Comparison of ENCODE assay signal across 1 cellular context in genomic region chr1:70410604-70411359, GRCh38.
TF ChIP-seq lines count a peak whose summit lies in the region.

CTH (plus strand) TSS chr1:70411268; CDS start chr1:70411416, 148 bp downstream.

TF ChIP-seq in K562, 482 proteins besides CTCF, POLR2A, EP300 and RAD21 (continued from another document and continues in another):
- TF ChIP-seq ZNF609 (CRISPR knock-in tag; IDR thresholded peaks at IDR 0.05; ENCODE audit: borderline replicate concordance) (0 out of 2 replicates have a peak, but pooled peaks have one; percentile 74), AFF1 (IDR thresholded peaks at IDR 0.05; ENCODE audit: low read depth in 1 of 2, partially characterized antibody in 2 of 2) (peak; percentile 18 to 39), NRF1 (conservative IDR thresholded peaks at IDR 0.05 in 1 of 2, IDR thresholded peaks at IDR 0.05 in 1 of 2) (peak; percentile 86 to 89), ZBTB17 (CRISPR knock-in tag; IDR thresholded peaks at IDR 0.05) (peak; percentile 56; the same call in 1 of the 2 replicates), SPI1 (IDR thresholded peaks at IDR 0.05; ENCODE audit: borderline replicate concordance, low read depth, low read length) (no peak), GATA2 (CRISPR knock-in tag; IDR thresholded peaks at IDR 0.05) (no peak), CHD2 (IDR thresholded peaks at IDR 0.05; ENCODE audit: low read depth, low read length) (peak; percentile 46; the same call in 1 of the 2 replicates), ATF3 (IDR thresholded peaks at IDR 0.05) (peak; percentile 84), ATF3 (CRISPR knock-in tag; conservative IDR thresholded peaks at IDR 0.05) (peak; percentile 29; the same call in 1 of the 2 replicates), ZNF561 (CRISPR knock-in tag; conservative IDR thresholded peaks at IDR 0.05) (no peak), USF2 (CRISPR knock-in tag; IDR thresholded peaks at IDR 0.05) (no peak), TCF7 (IDR thresholded peaks at IDR 0.05; ENCODE audit: borderline replicate concordance) (peak; percentile 77; the same call in 1 of the 2 replicates), CHCHD3 (CRISPR knock-in tag; IDR thresholded peaks at IDR 0.05) (peak; percentile 36; the same call in 1 of the 2 replicates), GMEB1 (CRISPR knock-in tag; IDR thresholded peaks at IDR 0.05) (peak; percentile 22; the same call in 1 of the 2 replicates), HMGXB4 (CRISPR knock-in tag; IDR thresholded peaks at IDR 0.05) (no peak; the same call in 1 of the 2 replicates), ZNF695 (CRISPR knock-in tag; IDR thresholded peaks at IDR 0.05) (no peak), GATAD2A (IDR thresholded peaks at IDR 0.05) (0 out of 2 replicates have a peak, but pooled peaks have one; percentile 71), E2F1 (CRISPR knock-in tag; IDR thresholded peaks at IDR 0.05) (0 out of 2 replicates have a peak, but pooled peaks have one; percentile 29), RBFOX2 (IDR thresholded peaks at IDR 0.05; ENCODE audit: low read depth, low read length) (peak; percentile 99), L3MBTL2 (IDR thresholded peaks at IDR 0.05) (peak; percentile 49; the same call in 1 of the 2 replicates), DEAF1 (CRISPR knock-in tag; IDR thresholded peaks at IDR 0.05) (no peak), CEBPG (CRISPR knock-in tag; IDR thresholded peaks at IDR 0.05) (peak; percentile 75; the same call in 1 of the 2 replicates), CEBPG (tag; conservative IDR thresholded peaks at IDR 0.05 in 1 of 2, IDR thresholded peaks at IDR 0.05 in 1 of 2) (peak; percentile 55 to 69), NFE2 (IDR thresholded peaks at IDR 0.05; ENCODE audit: low read depth) (0 out of 2 replicates have a peak, but pooled peaks have one; percentile 1), ZFP1 (CRISPR knock-in tag; IDR thresholded peaks at IDR 0.05) (no peak), ARID3A (IDR thresholded peaks at IDR 0.05; ENCODE audit: borderline replicate concordance, low read depth, low read length) (no peak), IRF2 (CRISPR knock-in tag; IDR thresholded peaks at IDR 0.05) (no peak), CXXC5 (CRISPR knock-in tag; IDR thresholded peaks at IDR 0.05) (peak; percentile 87), ZBTB33 (CRISPR knock-in tag; IDR thresholded peaks at IDR 0.05) (peak; percentile 52)
